ENCODE assay signal across 19 cellular contexts in genomic region chr9:133591116-133591910, GRCh38. TPM values are rescaled to one million over a fixed set of nuclear protein-coding genes. Genes with fewer than 3 reads are reported as not detected.
"Had no signal": no experiment of that assay in that cellular context is flagged by ENCODE, and none has a peak within 500 bp of the region (broad histone marks: within the 10 kb centered on the region; RNA-seq: fewer than 3 reads in every experiment).

No MANE protein-coding gene starts in this region.

- H3K27ac ChIP-seq: epithelial cell of prostate, gastroesophageal sphincter, hepatocyte, neural progenitor cell, pancreas, skin epidermis, thyroid gland, uterus had no signal

- H3K36me3 ChIP-seq: gastroesophageal sphincter, neural progenitor cell, pancreas, thyroid gland, uterus had no signal

- H3K4me3 ChIP-seq: gastroesophageal sphincter, hepatocyte, neural progenitor cell, pancreas, skin epidermis, thyroid gland, uterus had no signal

- H3K9me3 ChIP-seq: pancreas, thyroid gland, uterus had no signal

- ATAC-seq: activated CD8-positive, alpha-beta memory T cell treated with anti-CD3 and anti-CD28 coated beads, Interleukin-2, amount 10 ng/mL, durations not matched to agents 7 days and 5 days; activated T-cell treated with anti-CD3 and anti-CD28 coated beads, Interleukin-2, amount 50 U/mL, for 4 hours; effector memory CD8-positive, alpha-beta T cell; gastroesophageal sphincter; pancreas had no signal

- FAIRE-seq: pancreas had no signal

- H3K27me3 ChIP-seq: hepatocyte, neural progenitor cell, thyroid gland, uterus had no signal

- DNase-seq: activated CD4-positive, alpha-beta T cell treated with anti-CD3 and anti-CD28 coated beads, Interleukin-2, amount 50 U/mL, for 48 hours; activated CD4-positive, CD25-positive, alpha-beta regulatory T cell treated with anti-CD3 and anti-CD28 coated beads, Interleukin-2, amount 50 U/mL, for 72 hours; activated CD8-positive, alpha-beta memory T cell treated with anti-CD3 and anti-CD28 coated beads, Interleukin-2, amount 10 ng/mL, durations not matched to agents 7 days and 5 days; activated effector memory CD4-positive, alpha-beta T cell treated with anti-CD3 and anti-CD28 coated beads, Interleukin-2, amount 50 U/mL, for 16 hours; activated T-cell treated with anti-CD3 and anti-CD28 coated beads, Interleukin-2, amount 50 U/mL, for 4 hours; cerebellar nuclear complex; effector memory CD8-positive, alpha-beta T cell; kidney glomerular epithelial cell; stimulated activated CD4-positive, alpha-beta T cell treated with anti-CD3 and anti-CD28 coated beads, Interleukin-4, amount 100 ng/mL, for 4 hours; thyroid gland; uterus had no signal

- H3K4me1 ChIP-seq: gastroesophageal sphincter, neural progenitor cell, pancreas, thyroid gland, uterus had no signal

RNA-seq across cellular contexts. Expression of gene FAM163B, which starts 17.9 kb away (rescaled TPM):
- total RNA-seq: activated CD8-positive, alpha-beta memory T cell treated with anti-CD3 and anti-CD28 coated beads, Interleukin-2, amount 10 ng/mL, durations not matched to agents 7 days and 5 days; activated T-cell treated with anti-CD3 and anti-CD28 coated beads, Interleukin-2, amount 50 U/mL, for 4 hours; gastroesophageal sphincter; lower leg skin; pancreas; thyroid gland; uterus had no signal
- polyA plus RNA-seq: pancreas had no signal

RNA-seq across cellular contexts. Expression of gene DBH, which starts 44.9 kb away (rescaled TPM):
- total RNA-seq: activated CD8-positive, alpha-beta memory T cell treated with anti-CD3 and anti-CD28 coated beads, Interleukin-2, amount 10 ng/mL, durations not matched to agents 7 days and 5 days; activated T-cell treated with anti-CD3 and anti-CD28 coated beads, Interleukin-2, amount 50 U/mL, for 4 hours; gastroesophageal sphincter; hepatocyte; mesothelial cell of epicardium; pancreas had no signal

RNA-seq across cellular contexts. Expression of gene ADAMTSL2, which starts 56.8 kb away (rescaled TPM):
- total RNA-seq: activated CD8-positive, alpha-beta memory T cell treated with anti-CD3 and anti-CD28 coated beads, Interleukin-2, amount 10 ng/mL, durations not matched to agents 7 days and 5 days had no signal
